Comparison of ENCODE assay signal across 8 cellular contexts in the genomic region with DNA sequence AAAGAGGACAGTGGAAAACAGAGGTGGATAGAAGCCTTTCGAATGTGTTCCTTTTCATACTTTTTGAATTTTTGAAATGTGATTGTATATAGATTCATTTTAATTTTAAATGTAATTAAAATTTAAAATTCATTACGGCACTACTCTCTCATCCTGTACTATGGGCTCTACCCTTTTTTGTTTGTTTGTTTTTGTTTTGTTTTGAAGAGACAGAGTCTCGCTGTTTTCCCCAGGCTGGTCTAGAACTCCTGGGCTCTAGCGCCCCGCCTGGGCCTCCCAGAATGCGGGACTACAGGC. TPM values are rescaled to one million over a fixed set of nuclear protein-coding genes. Genes with fewer than 3 reads are reported as not detected.
DNase-seq lines count a peak whose midpoint lies in the region; ATAC-seq, FAIRE-seq and TF ChIP-seq lines count a peak whose summit lies in the region.

No MANE protein-coding gene starts in this region.

- H3K27me3 Mint-ChIP-seq in CD14-positive monocyte (ENCODE audit: low read depth in 3 of 3), result peaks cover 2 to 10% (median 4%) of the 10 kb centered on the region in 3 donors
- peaks cover 0 to 5% of the 10 kb centered on the region in 2 donors for H3K27me3 Mint-ChIP-seq in natural killer cell treated with Interleukin-12 subunit alpha and Interleukin-12 subunit beta and Interleukin-15 and Interleukin-18, amount 100 ng/mL, for 72 hours

- H3K4me2 ChIP-seq in MM.1S (ENCODE audit: low read depth, low read length), result peak overlapping the region; percentile 96

- H3K27ac ChIP-seq in MM.1S (ENCODE audit: low read length) (peak overlapping the region; percentile 35; the same call in 1 of the 2 replicates), dorsolateral prefrontal cortex (peak overlapping the region; percentile 83 to 99 (median 95))

- no peaks in the 10 kb centered on the region for H4K20me1 ChIP-seq in MM.1S (ENCODE audit: insufficient read depth, low read length)

- intact Hi-C loops in CD14-positive monocyte (cut with micrococcal nuclease) (loop anchor here (2.0 to 5.0 kb wide), 4 partner anchors 94 to 331 kb away; no protein-coding TSS in a partner anchor), dorsolateral prefrontal cortex (cut with DNase I) (loop anchor here (1.0 to 5.0 kb wide), 5 partner anchors 54 to 331 kb away; a partner anchor contains a TSS)

- H3K27ac Mint-ChIP-seq in CD14-positive monocyte, result peak overlapping the region; percentile 87 to 96 (median 94)
- H3K27ac Mint-ChIP-seq in natural killer cell treated with Interleukin-12 subunit alpha and Interleukin-12 subunit beta and Interleukin-15 and Interleukin-18, amount 100 ng/mL, for 72 hours, result peak overlapping the region; percentile 38 to 77

- peaks cover 9% of the 10 kb centered on the region for H3K4me1 Mint-ChIP-seq in CD14-positive monocyte
- peaks cover 2 to 5% of the 10 kb centered on the region in 2 donors for H3K4me1 Mint-ChIP-seq in natural killer cell treated with Interleukin-12 subunit alpha and Interleukin-12 subunit beta and Interleukin-15 and Interleukin-18, amount 100 ng/mL, for 72 hours (ENCODE audit: low read depth in 2 of 2)

- H3K27me3 ChIP-seq in MM.1S (replicated peaks; ENCODE audit: insufficient read depth, low read length), result peaks cover 3% of the 10 kb centered on the region; the same call in 1 of the 2 replicates
- H3K27me3 ChIP-seq in dorsolateral prefrontal cortex, result no peaks in the 10 kb centered on the region

- peaks cover 4% of the 10 kb centered on the region for H3K4me1 ChIP-seq in MM.1S (ENCODE audit: low read length)

- H3K4me3 ChIP-seq in MM.1S (ENCODE audit: low read length), result peak overlapping the region; percentile 80
- peak overlapping the region; percentile 39 to 84 (median 71) for H3K4me3 ChIP-seq in dorsolateral prefrontal cortex

- H3K36me3 Mint-ChIP-seq in CD14-positive monocyte, result no peaks in the 10 kb centered on the region
- no peaks in the 10 kb centered on the region for H3K36me3 Mint-ChIP-seq in natural killer cell treated with Interleukin-12 subunit alpha and Interleukin-12 subunit beta and Interleukin-15 and Interleukin-18, amount 100 ng/mL, for 72 hours

- H3K9me3 ChIP-seq in MM.1S (replicated peaks; ENCODE audit: insufficient read depth, low read length), result no peaks in the 10 kb centered on the region

- DNase-seq in CD14-positive monocyte (ENCODE audit: low spot score) (no peak), MM.1S (peak; percentile 61), dorsolateral prefrontal cortex (no peak), NCI-H1048 (lab: John Stamatoyannopoulos, UW) (no peak), D341Med (ENCODE audit: low spot score) (no peak), HTR-8/SVneo (ENCODE audit: insufficient read length, low spot score) (no peak)
- DNase-seq in natural killer cell treated with Interleukin-12 subunit alpha and Interleukin-12 subunit beta and Interleukin-15 and Interleukin-18, amount 100 ng/mL, for 72 hours (ENCODE audit: low spot score), result no peak
- no peak for DNase-seq in stimulated activated CD4-positive, alpha-beta T cell treated with anti-CD3 and anti-CD28 coated beads, Interleukin-1b, Interleukin-23, amount 100 ng/mL, for 48 hours

- H3K9ac ChIP-seq in MM.1S (ENCODE audit: low read length), result peak overlapping the region; percentile 71; the same call in 1 of the 2 replicates

- H2AFZ ChIP-seq in MM.1S (ENCODE audit: low read length), result peak overlapping the region; percentile 91

- H3K9me3 Mint-ChIP-seq in CD14-positive monocyte, result peaks cover 0 to 2% (median 0%) of the 10 kb centered on the region in 7 donors
- no peaks in the 10 kb centered on the region for H3K9me3 Mint-ChIP-seq in natural killer cell treated with Interleukin-12 subunit alpha and Interleukin-12 subunit beta and Interleukin-15 and Interleukin-18, amount 100 ng/mL, for 72 hours

- no peaks in the 10 kb centered on the region for H3K36me3 ChIP-seq in MM.1S (replicated peaks; ENCODE audit: insufficient read depth, low read length)

- no peaks in the 10 kb centered on the region for H3K79me2 ChIP-seq in MM.1S (ENCODE audit: low read length)

- H3K4me3 Mint-ChIP-seq in CD14-positive monocyte, result peak overlapping the region; percentile 83 to 87
- peak overlapping the region; percentile 86 for H3K4me3 Mint-ChIP-seq in natural killer cell treated with Interleukin-12 subunit alpha and Interleukin-12 subunit beta and Interleukin-15 and Interleukin-18, amount 100 ng/mL, for 72 hours

- ATAC-seq in natural killer cell treated with Interleukin-12 subunit alpha and Interleukin-12 subunit beta and Interleukin-15 and Interleukin-18, amount 100 ng/mL, for 72 hours, result no peak

- no peaks in the 10 kb centered on the region for H3K9me2 ChIP-seq in MM.1S (replicated peaks; ENCODE audit: insufficient read depth, low read length)

- TF ChIP-seq CTCF in CD14-positive monocyte (IDR thresholded peaks at IDR 0.05) (no peak), MM.1S (IDR thresholded peaks at IDR 0.05; ENCODE audit: low read length) (no peak), dorsolateral prefrontal cortex (IDR thresholded peaks at IDR 0.05 in 54 of 56, conservative IDR thresholded peaks at IDR 0.05 in 2 of 56; ENCODE audit: low read depth in 1 of 56, partially characterized antibody in 56 of 56) (peak in 1 of 56 donors; percentile 53)

- no peaks in the 10 kb centered on the region for H3F3A ChIP-seq in MM.1S (ENCODE audit: insufficient read depth, low read length)

- no peak for FAIRE-seq in HTR-8/SVneo (lab: Jason Lieb, UNC)

RNA-seq across cellular contexts. Expression of a gene that starts 11.9 kb away (rescaled TPM):
- 100 to 1,000 TPM in 1 of 2 donors, 10 to 100 TPM in 1; 79.9 to 119 TPM for polyA plus RNA-seq in CD14-positive monocyte
- total RNA-seq in dorsolateral prefrontal cortex, result 10 to 100 TPM; 13.5 to 28.7 (median 21.8) TPM
- 10 to 100 TPM; 29.6 to 32.7 TPM for total RNA-seq in natural killer cell treated with Interleukin-12 subunit alpha and Interleukin-12 subunit beta and Interleukin-15 and Interleukin-18, amount 100 ng/mL, for 72 hours

RNA-seq across cellular contexts. Expression of a gene that starts 48.3 kb away (rescaled TPM):
- 100 to 1,000 TPM; 336 to 553 TPM for polyA plus RNA-seq in CD14-positive monocyte
- total RNA-seq in dorsolateral prefrontal cortex, result 10 to 100 TPM in 94 of 120 experiments, 1 to 10 TPM in 26; 5.2 to 20.6 (median 12.1) TPM
- 10 to 100 TPM; 18.0 to 18.9 TPM for total RNA-seq in natural killer cell treated with Interleukin-12 subunit alpha and Interleukin-12 subunit beta and Interleukin-15 and Interleukin-18, amount 100 ng/mL, for 72 hours

RNA-seq across cellular contexts. Expression of a gene that starts 49.8 kb away (rescaled TPM):
- polyA plus RNA-seq in CD14-positive monocyte, result 1 to 10 TPM; 1.4 to 1.9 TPM
- total RNA-seq in dorsolateral prefrontal cortex, result 10 to 100 TPM in 114 of 120 experiments, 1 to 10 TPM in 6; 5.0 to 22.9 (median 14.6) TPM
- total RNA-seq in natural killer cell treated with Interleukin-12 subunit alpha and Interleukin-12 subunit beta and Interleukin-15 and Interleukin-18, amount 100 ng/mL, for 72 hours, result under 1 TPM; 0.14 to 0.31 TPM

Comparison
In these comparisons a context has a peak if more than half of its experiments do, and no peak if none do; other contexts are left out.
1. RNA of a gene that starts 49.8 kb away (total RNA-seq): 5.0 to 22.9 TPM in dorsolateral prefrontal cortex; 0.14 to 0.31 TPM in natural killer cell treated with Interleukin-12 subunit alpha and Interleukin-12 subunit beta and Interleukin-15 and Interleukin-18, amount 100 ng/mL, for 72 hours; every median in the first group is over 4 times any median in the second.